In genomic region chr4:174156239-174156826, GRCh38 we compare ENCODE assay signal across 7 cellular contexts.
DNase-seq lines count a peak whose midpoint lies in the region; ATAC-seq and TF ChIP-seq lines count a peak whose summit lies in the region.

No MANE protein-coding gene starts in this region.

- H3K9me3 ChIP-seq in PC-3 (ENCODE audit: low read length) (no peaks in the 10 kb centered on the region), neuronal stem cell (replicated peaks in 1 of 2; ENCODE audit: control insufficient read depth in 2 of 2, insufficient read depth in 1 of 2, low read depth in 1 of 2, low read length in 2 of 2) (no peaks in the 10 kb centered on the region)

- no peak overlapping the region for H3K9ac ChIP-seq in PC-3 (ENCODE audit: low read length)
- H3K9ac ChIP-seq in neuronal stem cell (ENCODE audit: low read depth, low read length, poor library complexity) = no peak overlapping the region

- no peak overlapping the region for H4K91ac ChIP-seq in neuronal stem cell (ENCODE audit: low read depth, low read length, poor library complexity)

- H3F3A ChIP-seq in PC-3 (ENCODE audit: low read length, unreplicated experiment) = no peaks in the 10 kb centered on the region

- no CpG with 5 or more reads among the region's 3 CpGs for WGBS in neuronal stem cell (ENCODE audit: extremely low coverage in 2 of 2, insufficient read length in 2 of 2, insufficient replicate concordance in 1 of 2), 2 donors

- CTCF ChIA-PET in GM10248 (lab: Yijun Ruan, JAX) = no interaction called here
- CTCF ChIA-PET in PC-3 (lab: Charles Lee) = interaction anchor here (0.7 kb wide), 1 partner anchor 740 kb away, joined by 3 read pairs; no protein-coding TSS in a partner anchor

- H3K36me3 ChIP-seq in PC-3 (ENCODE audit: low read depth, low read length) (no peaks in the 10 kb centered on the region), neuronal stem cell (replicated peaks in 1 of 2; ENCODE audit: control insufficient read depth in 2 of 2, insufficient read depth in 2 of 2, low read length in 2 of 2) (no peaks in the 10 kb centered on the region)

- no peak overlapping the region for H3K4me3 Mint-ChIP-seq in stimulated activated naive CD8-positive, alpha-beta T cell treated with anti-CD3 and anti-CD28 coated beads, Interleukin-15, amount 100 ng/mL, for 72 hours

- peaks cover 22% of the 10 kb centered on the region for H3K27me3 Mint-ChIP-seq in stimulated activated naive CD8-positive, alpha-beta T cell treated with anti-CD3 and anti-CD28 coated beads, Interleukin-15, amount 100 ng/mL, for 72 hours

- no peak overlapping the region for H3K27ac ChIP-seq in PC-3 (ENCODE audit: low read length)
- no peak overlapping the region for H3K27ac ChIP-seq in neuronal stem cell (replicated peaks; ENCODE audit: low read length)

- H3K14ac ChIP-seq in neuronal stem cell (ENCODE audit: low read length) = no peak overlapping the region

- no peak overlapping the region for H3K27ac Mint-ChIP-seq in stimulated activated naive CD8-positive, alpha-beta T cell treated with anti-CD3 and anti-CD28 coated beads, Interleukin-15, amount 100 ng/mL, for 72 hours

- H3K4me1 ChIP-seq in PC-3 (ENCODE audit: insufficient read depth, low read length) (no peaks in the 10 kb centered on the region), neuronal stem cell (ENCODE audit: control insufficient read depth in 2 of 2, insufficient read depth in 1 of 2, low read depth in 1 of 2, low read length in 2 of 2) (peaks cover 0 to 3% of the 10 kb centered on the region in 2 donors)

- no peak overlapping the region for H3K18ac ChIP-seq in neuronal stem cell (ENCODE audit: low read length)

- no peak overlapping the region for H3K23ac ChIP-seq in neuronal stem cell (ENCODE audit: low read depth, low read length, poor library complexity)

- H2AK5ac ChIP-seq in neuronal stem cell (ENCODE audit: low read depth, low read length) = no peak overlapping the region

- H3K9me3 Mint-ChIP-seq in stimulated activated naive CD8-positive, alpha-beta T cell treated with anti-CD3 and anti-CD28 coated beads, Interleukin-15, amount 100 ng/mL, for 72 hours = no peaks in the 10 kb centered on the region

- no TSS peak for BruUV-seq in PC-3 (replicated peaks; lab: Mats Ljungman, UMichigan)

- H3K27me3 ChIP-seq in PC-3 (ENCODE audit: low read length) = peaks cover 18% of the 10 kb centered on the region
- peaks cover 0 to 14% (median 0%) of the 10 kb centered on the region in 3 experiments for H3K27me3 ChIP-seq in neuronal stem cell (ENCODE audit: control insufficient read depth in 3 of 3, insufficient read depth in 3 of 3, low read depth in 1 of 3, low read length in 3 of 3)

- no peaks in the 10 kb centered on the region for H3K4me1 Mint-ChIP-seq in stimulated activated naive CD8-positive, alpha-beta T cell treated with anti-CD3 and anti-CD28 coated beads, Interleukin-15, amount 100 ng/mL, for 72 hours

- H3K79me2 ChIP-seq in PC-3 (ENCODE audit: low read length) = no peaks in the 10 kb centered on the region

- H4K8ac ChIP-seq in neuronal stem cell (ENCODE audit: low read depth, low read length) = no peak overlapping the region

- intact Hi-C loops in PC-3 (cut with micrococcal nuclease) = loop anchor here (5.0 kb wide), 1 partner anchor 161 kb away; no protein-coding TSS in a partner anchor

- no peak overlapping the region for H2BK5ac ChIP-seq in neuronal stem cell (ENCODE audit: low read length)

- no peak overlapping the region for H3K4me3 ChIP-seq in PC-3 (ENCODE audit: low read length)
- H3K4me3 ChIP-seq in epithelial cell of proximal tubule (ENCODE audit: low read depth, low read length) = no peak overlapping the region
- no peak overlapping the region for H3K4me3 ChIP-seq in neuronal stem cell (ENCODE audit: low read length in 2 of 2)

- no peak overlapping the region for H2BK15ac ChIP-seq in neuronal stem cell (ENCODE audit: low read length)

- H2BK120ac ChIP-seq in neuronal stem cell (ENCODE audit: low read depth, low read length) = no peak overlapping the region

- TF ChIP-seq CTCF in GM10248 (IDR thresholded peaks at IDR 0.05; ENCODE audit: control extremely low read depth, extremely low read depth, low read depth, missing control alignments) (peak; percentile 52), PC-3 (conservative IDR thresholded peaks at IDR 0.05; ENCODE audit: low read depth, low read length) (peak; percentile 65), epithelial cell of proximal tubule (conservative IDR thresholded peaks at IDR 0.05; ENCODE audit: low read depth, low read length) (peak; percentile 76)

- no peaks in the 10 kb centered on the region for H3K9me2 ChIP-seq in PC-3 (replicated peaks; ENCODE audit: low read length)

- ATAC-seq in GM21723 (IDR thresholded peaks at IDR 0.05; ENCODE audit: unreplicated experiment) (peak; percentile 90), PC-3 (peak; percentile 68)
- no peak for ATAC-seq in stimulated activated naive CD8-positive, alpha-beta T cell treated with anti-CD3 and anti-CD28 coated beads, Interleukin-15, amount 100 ng/mL, for 72 hours

- H3K79me1 ChIP-seq in neuronal stem cell (ENCODE audit: low read depth, low read length) = no peaks in the 10 kb centered on the region

- H4K20me1 ChIP-seq in PC-3 (ENCODE audit: low read length) = no peaks in the 10 kb centered on the region

- peak; percentile 8 for DNase-seq in GM10248 (ENCODE audit: extremely low spot score)
- peak; percentile 72 for DNase-seq in HT1080 (ENCODE audit: low read depth)
- DNase-seq in PC-3 = peak; percentile 49
- peak; percentile 4 for DNase-seq in epithelial cell of proximal tubule (ENCODE audit: low read depth)
- peak; percentile 23 for DNase-seq in neuronal stem cell (ENCODE audit: low spot score)
- DNase-seq in stimulated activated naive CD8-positive, alpha-beta T cell treated with anti-CD3 and anti-CD28 coated beads, Interleukin-15, amount 100 ng/mL, for 72 hours = no peak

- H2AFZ ChIP-seq in PC-3 (ENCODE audit: low read length) (no peak overlapping the region), neuronal stem cell (ENCODE audit: low read length) (no peak overlapping the region)

- POLR2A ChIA-PET in GM10248 (lab: Yijun Ruan, JAX) = no interaction called here
- POLR2A ChIA-PET in PC-3 (lab: Charles Lee; ENCODE audit: unreplicated experiment) = no interaction called here

- H3K4ac ChIP-seq in neuronal stem cell (ENCODE audit: low read length) = no peak overlapping the region

- no peak overlapping the region for H2BK12ac ChIP-seq in neuronal stem cell (ENCODE audit: low read length)

- H3K4me2 ChIP-seq in PC-3 (ENCODE audit: low read length) = peak overlapping the region; percentile 25; the same call in 1 of the 2 replicates
- no peak overlapping the region for H3K4me2 ChIP-seq in neuronal stem cell (ENCODE audit: insufficient read depth, low read length, poor library complexity, severe bottlenecking)

Comparison
In these comparisons a context has a peak if more than half of its experiments do, and no peak if none do; other contexts are left out.
1. DNase-seq: peak in GM10248 (single experiment), HT1080 (single experiment), PC-3 (single experiment), epithelial cell of proximal tubule (single experiment) and neuronal stem cell (single experiment); none in stimulated activated naive CD8-positive, alpha-beta T cell treated with anti-CD3 and anti-CD28 coated beads, Interleukin-15, amount 100 ng/mL, for 72 hours (0 of 2).
2. Peak in every context shown above with its lines, with median percentiles within 50 percentile points of each other: CTCF ChIP-seq.